Comparison of ENCODE assay signal across 20 cellular contexts in the genomic region with DNA sequence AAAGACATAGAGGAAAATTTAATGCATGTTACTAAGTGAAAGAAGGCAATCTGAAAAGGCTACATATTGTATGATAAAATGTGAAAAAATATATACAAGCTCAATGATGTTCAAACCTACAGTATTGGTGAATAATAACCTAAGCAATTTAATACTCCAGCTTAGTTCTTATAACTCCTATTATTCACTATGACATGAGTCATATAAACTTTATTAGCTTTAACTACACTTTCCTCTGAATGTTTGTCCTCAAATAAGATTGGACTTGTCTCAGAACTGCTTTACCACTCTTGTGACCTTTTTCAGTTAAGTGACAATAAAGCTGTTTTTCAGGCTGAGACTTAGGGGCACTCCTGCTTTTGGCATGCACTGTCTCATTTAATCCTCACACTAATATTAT. TPM values are rescaled to one million over a fixed set of nuclear protein-coding genes. Genes with fewer than 3 reads are reported as not detected.
DNase-seq lines count a peak whose midpoint lies in the region; ATAC-seq and TF ChIP-seq lines count a peak whose summit lies in the region.
"Had no signal": no experiment of that assay in that cellular context is flagged by ENCODE, and none has a peak within 500 bp of the region (broad histone marks: within the 10 kb centered on the region; RNA-seq: fewer than 3 reads in every experiment).

No MANE protein-coding gene starts in this region.

- ATAC-seq in left colon = peak; percentile 60
- ATAC-seq: activated CD8-positive, alpha-beta memory T cell treated with anti-CD3 and anti-CD28 coated beads, Interleukin-2, amount 10 ng/mL, durations not matched to agents 7 days and 5 days; activated T-helper 17 cell treated with anti-CD3 and anti-CD28 coated beads, Interleukin-2, amount 50 U/mL, for 72 hours had no signal

- H3K27ac ChIP-seq in VCaP (peak overlapping the region; percentile 58), stomach smooth muscle (ENCODE audit: low read length) (peak overlapping the region; percentile 18)
- H3K27ac ChIP-seq: breast epithelium, HL-60 had no signal

- no peak overlapping the region for H3K4me3 ChIP-seq in stomach smooth muscle (ENCODE audit: low read length in 2 of 2)
- H3K4me3 ChIP-seq: breast epithelium, MG63 had no signal

- no peak for TF ChIP-seq CTCF in VCaP (conservative IDR thresholded peaks at IDR 0.05)

- H3K36me3 ChIP-seq in stomach smooth muscle (ENCODE audit: control insufficient read depth in 2 of 2, insufficient read depth in 2 of 2, low read length in 2 of 2) = peaks cover 0 to 2% of the 10 kb centered on the region in 2 donors
- H3K36me3 ChIP-seq: breast epithelium had no signal

- H3K4me1 ChIP-seq in stomach smooth muscle (ENCODE audit: control insufficient read depth, insufficient read depth, low read length) = peaks cover 6% of the 10 kb centered on the region
- H3K4me1 ChIP-seq: breast epithelium had no signal

- in situ Hi-C loops in G401 (cut with HindIII; ENCODE audit: low sequenced_read_pairs) = no loop called here

- intact Hi-C loops in left colon (cut with DNase I, micrococcal nuclease) = no loop called here

- no peaks in the 10 kb centered on the region for H3K9me3 ChIP-seq in stomach smooth muscle (ENCODE audit: control insufficient read depth in 2 of 2, low read length in 2 of 2)
- H3K9me3 ChIP-seq: breast epithelium, MG63 had no signal

- DNase-seq in HCEC 1CT = peak; percentile 33
- DNase-seq in left colon = no peak
- no peak for DNase-seq in G401 (ENCODE audit: low spot score)
- no peak for DNase-seq in AML-193 (lab: John Stamatoyannopoulos, UW)
- no peak for DNase-seq in 8988T
- DNase-seq: activated CD4-positive, alpha-beta T cell treated with anti-CD3 and anti-CD28 coated beads for 4 hours; activated CD8-positive, alpha-beta memory T cell treated with anti-CD3 and anti-CD28 coated beads, Interleukin-2, amount 10 ng/mL, durations not matched to agents 7 days and 5 days; kidney; mammary epithelial cell; MG63; NCI-H1417 treated with DMSO at 0.1 percent for 48 hours; NCI-H2171; NCI-H526 treated with DMSO at 0.1 percent for 48 hours; nucleus accumbens; stimulated activated naive CD4-positive, alpha-beta T cell had no signal

- no peak overlapping the region for H3K9ac ChIP-seq in stomach smooth muscle (ENCODE audit: low read length in 2 of 2)

- H3K27me3 ChIP-seq in stomach smooth muscle (ENCODE audit: control insufficient read depth in 1 of 2, insufficient read depth in 2 of 2, low read length in 2 of 2) = no peaks in the 10 kb centered on the region
- H3K27me3 ChIP-seq: breast epithelium, MG63 had no signal

RNA-seq across cellular contexts. Expression of a gene that starts 50.9 kb away (rescaled TPM):
- 10 to 100 TPM; 40.2 to 45.0 TPM for total RNA-seq in left colon
- 17.4 and 20.6 TPM in 2 replicates for total RNA-seq in G401 (2014; rRNA removed; shearing (Covaris generic))

RNA-seq across cellular contexts. Expression of a gene that starts 51.1 kb away (rescaled TPM):
- 10 to 100 TPM; 10.2 to 12.3 TPM for total RNA-seq in left colon
- 8.8 and 8.9 TPM in 2 replicates for total RNA-seq in G401 (2014; rRNA removed; shearing (Covaris generic))
